ENCODE assay signal across 24 cellular contexts in the genomic region with DNA sequence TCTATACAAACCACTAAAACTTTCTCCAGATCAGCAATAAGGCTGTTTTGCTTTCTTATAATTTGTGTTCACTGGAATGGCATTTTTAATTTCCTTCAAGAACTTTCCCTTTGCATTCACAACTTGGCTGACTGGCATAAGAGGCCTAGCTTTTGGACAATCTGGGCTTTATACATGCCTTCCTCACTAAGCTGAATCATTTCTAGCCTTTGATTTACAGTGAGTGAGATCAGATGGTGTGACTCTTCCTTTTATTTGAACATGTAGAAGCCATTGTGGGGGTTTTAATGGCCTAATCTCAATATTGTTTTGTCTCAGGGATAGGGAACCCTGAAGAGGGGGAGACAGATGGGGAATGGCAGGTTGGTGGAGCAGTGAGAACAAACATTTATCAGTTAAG.
DNase-seq lines count a peak whose midpoint lies in the region; ATAC-seq and TF ChIP-seq lines count a peak whose summit lies in the region.
"Had no signal": no experiment of that assay in that cellular context is flagged by ENCODE, and none has a peak within 500 bp of the region (broad histone marks: within the 10 kb centered on the region; RNA-seq: fewer than 3 reads in every experiment).

No MANE protein-coding gene starts in this region.

- TF ChIP-seq CTCF in endothelial cell (IDR thresholded peaks at IDR 0.05; ENCODE audit: unreplicated experiment), result no peak
- TF ChIP-seq CTCF in mucosa of descending colon (IDR thresholded peaks at IDR 0.05), result no peak

- no peaks in the 10 kb centered on the region for H3K27me3 ChIP-seq in MG63
- H3K27me3 ChIP-seq: ascending aorta, sigmoid colon had no signal

- H3K36me3 ChIP-seq in mucosa of descending colon (ENCODE audit: low read depth) (no peaks in the 10 kb centered on the region), MG63 (no peaks in the 10 kb centered on the region)
- H3K36me3 ChIP-seq: ascending aorta, left ventricle myocardium inferior, sigmoid colon had no signal

- no peak overlapping the region for H3K4me3 Mint-ChIP-seq in activated naive CD4-positive, alpha-beta T cell treated with anti-CD3 and anti-CD28 coated beads, Interleukin-2, amount 50 U/mL, for 24 hours
- H3K4me3 Mint-ChIP-seq in T-cell (peak overlapping the region in 1 of 3 donors; percentile 39), endothelial cell (ENCODE audit: unreplicated experiment) (peak overlapping the region; percentile 67)
- H3K4me3 Mint-ChIP-seq in stimulated activated naive CD8-positive, alpha-beta T cell treated with anti-CD3 and anti-CD28 coated beads, Interleukin-15, Interleukin-2, amounts not matched to agents 100 ng/mL and 50 ng/mL, for 24 hours, result no peak overlapping the region
- H3K4me3 Mint-ChIP-seq: CD14-positive monocyte; central memory CD8-positive, alpha-beta T cell; neural crest cell; T-helper 2 cell treated with Interferon-gamma antibody and Interleukin-4, amounts not matched to agents 5 μg/mL and 100 μg/mL, for 36 hours had no signal

- H3K9me3 ChIP-seq in mucosa of descending colon (peaks cover 9% of the 10 kb centered on the region), MG63 (peaks cover 12% of the 10 kb centered on the region; the same call in 1 of the 2 replicates)

- H3K9me3 Mint-ChIP-seq in activated naive CD4-positive, alpha-beta T cell treated with anti-CD3 and anti-CD28 coated beads, Interleukin-2, amount 50 U/mL, for 24 hours, result peaks cover 7% of the 10 kb centered on the region
- peaks cover 7 to 10% (median 10%) of the 10 kb centered on the region in 3 donors for H3K9me3 Mint-ChIP-seq in T-cell
- H3K9me3 Mint-ChIP-seq in endothelial cell (ENCODE audit: unreplicated experiment), result peaks cover 11% of the 10 kb centered on the region
- H3K9me3 Mint-ChIP-seq in stimulated activated naive CD8-positive, alpha-beta T cell treated with anti-CD3 and anti-CD28 coated beads, Interleukin-15, Interleukin-2, amounts not matched to agents 100 ng/mL and 50 ng/mL, for 24 hours, result peaks cover 5% of the 10 kb centered on the region

- no peaks in the 10 kb centered on the region for H3K27me3 Mint-ChIP-seq in activated naive CD4-positive, alpha-beta T cell treated with anti-CD3 and anti-CD28 coated beads, Interleukin-2, amount 50 U/mL, for 24 hours
- H3K27me3 Mint-ChIP-seq in T-cell, result no peaks in the 10 kb centered on the region
- H3K27me3 Mint-ChIP-seq in endothelial cell (ENCODE audit: unreplicated experiment), result peaks cover 5% of the 10 kb centered on the region
- no peaks in the 10 kb centered on the region for H3K27me3 Mint-ChIP-seq in stimulated activated naive CD8-positive, alpha-beta T cell treated with anti-CD3 and anti-CD28 coated beads, Interleukin-15, Interleukin-2, amounts not matched to agents 100 ng/mL and 50 ng/mL, for 24 hours
- H3K27me3 Mint-ChIP-seq: central memory CD8-positive, alpha-beta T cell had no signal

- POLR2A ChIA-PET in T-cell (lab: Charles Lee), result no interaction called here

- peaks cover 95% of the 10 kb centered on the region for H3K4me1 Mint-ChIP-seq in activated naive CD4-positive, alpha-beta T cell treated with anti-CD3 and anti-CD28 coated beads, Interleukin-2, amount 50 U/mL, for 24 hours
- peaks cover 89 to 92% (median 90%) of the 10 kb centered on the region in 3 donors for H3K4me1 Mint-ChIP-seq in T-cell
- peaks cover 64% of the 10 kb centered on the region for H3K4me1 Mint-ChIP-seq in endothelial cell (ENCODE audit: unreplicated experiment)
- peaks cover 97% of the 10 kb centered on the region for H3K4me1 Mint-ChIP-seq in stimulated activated naive CD8-positive, alpha-beta T cell treated with anti-CD3 and anti-CD28 coated beads, Interleukin-15, Interleukin-2, amounts not matched to agents 100 ng/mL and 50 ng/mL, for 24 hours (ENCODE audit: low read depth)

- H3K36me3 Mint-ChIP-seq in activated naive CD4-positive, alpha-beta T cell treated with anti-CD3 and anti-CD28 coated beads, Interleukin-2, amount 50 U/mL, for 24 hours, result peaks cover 14% of the 10 kb centered on the region
- H3K36me3 Mint-ChIP-seq in T-cell, result peaks cover 18% of the 10 kb centered on the region
- peaks cover 28% of the 10 kb centered on the region for H3K36me3 Mint-ChIP-seq in endothelial cell (ENCODE audit: low read depth, unreplicated experiment)
- H3K36me3 Mint-ChIP-seq in stimulated activated naive CD8-positive, alpha-beta T cell treated with anti-CD3 and anti-CD28 coated beads, Interleukin-15, Interleukin-2, amounts not matched to agents 100 ng/mL and 50 ng/mL, for 24 hours (ENCODE audit: low read depth), result peaks cover 22% of the 10 kb centered on the region

- H3K27ac Mint-ChIP-seq in activated naive CD4-positive, alpha-beta T cell treated with anti-CD3 and anti-CD28 coated beads, Interleukin-2, amount 50 U/mL, for 24 hours, result peak overlapping the region; percentile 76
- H3K27ac Mint-ChIP-seq in T-cell (peak overlapping the region; percentile 24 to 26), endothelial cell (ENCODE audit: unreplicated experiment) (peak overlapping the region; percentile 68)
- H3K27ac Mint-ChIP-seq in stimulated activated naive CD8-positive, alpha-beta T cell treated with anti-CD3 and anti-CD28 coated beads, Interleukin-15, Interleukin-2, amounts not matched to agents 100 ng/mL and 50 ng/mL, for 24 hours, result peak overlapping the region; percentile 2
- H3K27ac Mint-ChIP-seq: CD14-positive monocyte; T-helper 2 cell treated with Interferon-gamma antibody and Interleukin-4, amounts not matched to agents 5 μg/mL and 100 μg/mL, for 36 hours had no signal

- no peak overlapping the region for H3K4me3 ChIP-seq in mucosa of descending colon
- no peak overlapping the region for H3K4me3 ChIP-seq in MG63
- H3K4me3 ChIP-seq: ascending aorta, left ventricle myocardium inferior, sigmoid colon, SK-N-MC had no signal

- no peak for DNase-seq in activated naive CD4-positive, alpha-beta T cell treated with anti-CD3 and anti-CD28 coated beads, Interleukin-2, amount 50 U/mL, for 16 hours
- DNase-seq in T-cell (no peak), endothelial cell (ENCODE audit: low spot score) (no peak), mucosa of descending colon (no peak), MG63 (no peak)
- DNase-seq: activated gamma-delta T cell; hippocampal formation; left ventricle myocardium inferior; midbrain; NCI-H1436; NCI-H526; posterior cingulate gyrus; RPMI8226; sigmoid colon; stimulated activated CD8-positive, alpha-beta memory T cell treated with anti-CD3 and anti-CD28 coated beads, Interleukin-4, amount 100 ng/mL, for 48 hours had no signal

- ATAC-seq in T-cell (replicated peaks in 1 of 4) (no peak), GM19023 (IDR thresholded peaks at IDR 0.05; ENCODE audit: unreplicated experiment) (no peak), mucosa of descending colon (no peak)

- peaks cover 16% of the 10 kb centered on the region for H3K4me1 ChIP-seq in mucosa of descending colon (ENCODE audit: low read depth)

- CTCF ChIA-PET in T-cell (lab: Charles Lee), result interaction anchor here in 1 of 2 donors (0.5 kb wide), 1 partner anchor 75 kb away, joined by 5 read pairs; no protein-coding TSS in a partner anchor

- intact Hi-C loops in mucosa of descending colon (cut with DNase I, micrococcal nuclease), result no loop called here

Comparison
In these comparisons a context has a peak if more than half of its experiments do, and no peak if none do; other contexts are left out.
1. H3K27ac Mint-ChIP-seq: peak in every context shown above with its lines; median percentile 76 in activated naive CD4-positive, alpha-beta T cell treated with anti-CD3 and anti-CD28 coated beads, Interleukin-2, amount 50 U/mL, for 24 hours; 68 in endothelial cell; 25 in T-cell; 2 in stimulated activated naive CD8-positive, alpha-beta T cell treated with anti-CD3 and anti-CD28 coated beads, Interleukin-15, Interleukin-2, amounts not matched to agents 100 ng/mL and 50 ng/mL, for 24 hours.